In the genomic region with DNA sequence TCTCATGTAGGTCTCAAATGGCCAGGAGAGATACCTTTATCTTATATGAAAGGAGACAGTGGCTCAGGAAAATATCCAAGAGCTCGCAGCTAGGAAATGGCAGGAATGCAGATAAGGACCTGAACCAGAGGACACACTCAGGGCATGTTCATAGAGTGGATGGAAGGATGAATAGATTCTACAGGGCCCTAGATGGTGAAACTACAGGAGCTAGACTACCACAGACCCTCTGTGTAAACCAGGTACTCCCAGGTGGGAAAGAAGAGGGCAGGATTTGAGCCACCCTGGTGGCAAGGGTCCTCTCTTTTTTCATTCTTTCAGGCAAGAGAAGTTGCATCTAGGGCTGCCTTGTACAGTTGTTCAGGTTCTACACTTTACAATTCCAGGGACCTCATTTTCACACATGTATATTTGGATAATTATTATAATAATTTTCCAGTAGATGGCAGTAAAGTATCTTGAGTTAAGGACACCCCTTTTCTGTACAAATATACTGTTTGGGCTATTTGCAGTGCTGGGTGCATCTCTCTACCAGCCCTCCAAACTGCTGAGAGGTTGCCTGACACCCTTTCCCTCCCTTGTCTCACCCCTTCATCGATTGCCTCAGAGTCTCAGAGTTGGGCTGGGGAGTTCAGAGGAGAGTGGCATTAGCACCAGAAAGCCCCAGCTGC, we compare ENCODE assay signal across 10 cellular contexts. TPM values are rescaled to one million over a fixed set of nuclear protein-coding genes. Genes with fewer than 3 reads are reported as not detected.
A peak's percentile ranks its signal among the peaks of the same experiment; 100 is the strongest.
DNase-seq lines count a peak whose midpoint lies in the region; ATAC-seq, FAIRE-seq and TF ChIP-seq lines count a peak whose summit lies in the region.
"Had no signal": no experiment of that assay in that cellular context is flagged by ENCODE, and none has a peak within 500 bp of the region (broad histone marks: within the 10 kb centered on the region; RNA-seq: fewer than 3 reads in every experiment).

No MANE protein-coding gene starts in this region.

- CTCF ChIA-PET in GM12878 (lab: Yijun Ruan, JAX): interaction anchor here (0.5 to 7.7 kb wide), 42 partner anchors 8 to 712 kb away, joined by 3 to 159 read pairs (median 4); partner anchors contain the start of gene ZDHHC22

- 0% methylated on average over 2 of the region's 2 CpGs for WGBS in GM12878 (ENCODE audit: insufficient coverage, insufficient replicate concordance, low lambda C conversion rate, missing lambda C conversion rate)

- H3K27me3 ChIP-seq in GM12878 (replicated peaks in 1 of 2; ENCODE audit: control insufficient read depth in 2 of 2, insufficient read depth in 2 of 2, low read length in 1 of 2): peaks cover 0 to 2% of the 10 kb centered on the region in 2 experiments; a peak in 2 of 4 replicates
- H3K27me3 ChIP-seq: SJCRH30 had no signal

- in situ Hi-C loops in GM12878 (cut with MboI): loop anchor here (5.0 kb wide), 1 partner anchor 165 kb away; no protein-coding TSS in a partner anchor

- H2AFZ ChIP-seq in GM12878 (ENCODE audit: control insufficient read depth, low read depth, low read length): no peak overlapping the region

- intact Hi-C loops in GM12878 (cut with micrococcal nuclease; ENCODE audit: unreplicated experiment) (loop anchor here (2.0 to 10.0 kb wide), 5 partner anchors 60 to 393 kb away; partner anchors contain the start of genes AHSA1 and VIPAS39), posterior vena cava (cut with DNase I) (loop anchor here (5.0 to 10.0 kb wide), 2 partner anchors 163 to 165 kb away; no protein-coding TSS in a partner anchor)

- DNase-seq in SKM-1 (lab: John Stamatoyannopoulos, UW; ENCODE audit: unreplicated experiment): peak; percentile 4
- no peak for DNase-seq in SKM-1 treated with dmso at 0.1 percent for 144 hours (lab: John Stamatoyannopoulos, UW; ENCODE audit: unreplicated experiment)
- peak; percentile 73 for DNase-seq in NCI-H2171 (lab: John Stamatoyannopoulos, UW)
- no peak for DNase-seq in GM12878 (ENCODE audit: low read depth, low spot score)
- peak; percentile 17 for DNase-seq in midbrain (lab: John Stamatoyannopoulos, UW)
- no peak for DNase-seq in posterior vena cava (ENCODE audit: low spot score)
- no peak for DNase-seq in mucosa of gallbladder (ENCODE audit: low spot score)

- no peak for FAIRE-seq in GM12878 (lab: Jason Lieb, UNC)

- H3K4me1 ChIP-seq in GM12878 (ENCODE audit: control insufficient read depth, insufficient read depth, low read length): no peaks in the 10 kb centered on the region

- RAD21 ChIA-PET in GM12878 (lab: Charles Lee; ENCODE audit: unreplicated experiment): interaction anchor here (0.6 to 3.4 kb wide), 17 partner anchors 26 to 402 kb away, joined by 3 to 48 read pairs (median 4); no protein-coding TSS in a partner anchor

- H3K79me2 ChIP-seq in GM12878 (ENCODE audit: control insufficient read depth, insufficient read depth, low read length): no peaks in the 10 kb centered on the region

- ATAC-seq in GM12878: peak; percentile 91
- no peak for ATAC-seq in GM18505 (IDR thresholded peaks at IDR 0.05; ENCODE audit: unreplicated experiment)

- H3K4me2 ChIP-seq in GM12878 (ENCODE audit: control insufficient read depth, insufficient read depth): no peak overlapping the region
- H3K4me2 ChIP-seq: BLaER1 treated with 17β-estradiol and CSF1 and Interleukin-3, amounts not matched to agents 10 nM and 100 nM had no signal

- TF ChIP-seq POLR2A in GM12878 (IDR thresholded peaks at IDR 0.05; ENCODE audit: low read depth, low read length) (no peak), GM18505 (IDR thresholded peaks at IDR 0.05; ENCODE audit: borderline replicate concordance, extremely low read depth, insufficient read depth, insufficient read length) (no peak)

- SMC1A ChIA-PET in GM12878 (lab: Charles Lee; ENCODE audit: uncharacterized antibody, unreplicated experiment): interaction anchor here (0.6 to 5.3 kb wide), 15 partner anchors 15 to 390 kb away, joined by 3 to 45 read pairs (median 4); no protein-coding TSS in a partner anchor

- H3K27ac ChIP-seq in GM12878 (ENCODE audit: control insufficient read depth, insufficient read depth): no peak overlapping the region
- H3K27ac ChIP-seq: BLaER1 treated with 17β-estradiol and CSF1 and Interleukin-3, amounts not matched to agents 10 nM and 100 nM; SJCRH30 had no signal

- no TSS peak for BruUV-seq in GM12878 (replicated peaks; lab: Mats Ljungman, UMichigan)

- H3K4me3 ChIP-seq in GM12878: no peak overlapping the region
- H3K4me3 ChIP-seq: BLaER1 treated with 17β-estradiol and CSF1 and Interleukin-3, amounts not matched to agents 10 nM and 100 nM; SJCRH30 had no signal

- no peaks in the 10 kb centered on the region for H4K20me1 ChIP-seq in GM12878 (ENCODE audit: control insufficient read depth, insufficient read depth)
- H4K20me1 ChIP-seq: BLaER1 treated with 17β-estradiol and CSF1 and Interleukin-3, amounts not matched to agents 10 nM and 100 nM had no signal

- peak; percentile 58 for TF ChIP-seq RAD21 in GM12878 (IDR thresholded peaks at IDR 0.05; ENCODE audit: insufficient read depth, low read depth, low read length)

- H3K9me3 ChIP-seq in GM12878 (replicated peaks; ENCODE audit: control insufficient read depth, insufficient read depth, low read length): no peaks in the 10 kb centered on the region
- H3K9me3 ChIP-seq: BLaER1 treated with 17β-estradiol and CSF1 and Interleukin-3, amounts not matched to agents 10 nM and 100 nM; SJCRH30 had no signal

- POLR2A ChIA-PET in GM12878 (lab: Charles Lee): no interaction called here

- no peak overlapping the region for H3K9ac ChIP-seq in GM12878 (ENCODE audit: control insufficient read depth, insufficient read depth, low read length)
- H3K9ac ChIP-seq: BLaER1 treated with 17β-estradiol and CSF1 and Interleukin-3, amounts not matched to agents 10 nM and 100 nM had no signal

- peak in 2 of 3 experiments; percentile 7 to 41; a peak in 3 of 6 replicates for TF ChIP-seq CTCF in GM12878 (IDR thresholded peaks at IDR 0.05 in 2 of 3, conservative IDR thresholded peaks at IDR 0.05 in 1 of 3; ENCODE audit: control insufficient read depth in 2 of 3, extremely low read depth in 1 of 3, insufficient read depth in 1 of 3, low read depth in 3 of 3, low read length in 3 of 3)

- no peaks in the 10 kb centered on the region for H3K36me3 ChIP-seq in GM12878 (ENCODE audit: control insufficient read depth in 2 of 2, insufficient read depth in 2 of 2, low read length in 1 of 2)
- H3K36me3 ChIP-seq: BLaER1 treated with 17β-estradiol and CSF1 and Interleukin-3, amounts not matched to agents 10 nM and 100 nM; SJCRH30 had no signal

- TF ChIP-seq EP300 in GM12878 (IDR thresholded peaks at IDR 0.05; ENCODE audit: borderline replicate concordance in 1 of 2, control insufficient read depth in 1 of 2, low read depth in 2 of 2, low read length in 2 of 2): no peak

RNA-seq across cellular contexts. Expression of gene ZDHHC22, which starts 10.5 kb away (rescaled TPM):
- not detected in 2 replicates for total RNA-seq in GM12878 (2013; cell fraction: nucleolus; rRNA removed)
- not detected in 2 replicates for total RNA-seq in GM12878 (2014; rRNA removed)
- total RNA-seq in GM12878 (2014; rRNA removed; fragmentation: Illumina TruSeq; extraction: Trizol): not detected in 2 replicates
- total RNA-seq in GM12878 (2021): not detected in 2 replicates
- polyA plus RNA-seq in GM12878 (2011; ENCODE audit: low read depth): not detected
- not detected in 2 replicates for polyA plus RNA-seq in GM12878 (2011; rRNA removed)
- polyA plus RNA-seq in GM12878 (2011; cell fraction: cytosol; rRNA removed): 0.02 and 0.03 TPM in 2 replicates
- polyA plus RNA-seq in GM12878 (2011; cell fraction: nucleus; rRNA removed): 0.03 and 0.04 TPM in 2 replicates
- polyA plus RNA-seq in GM12878 (2012): not detected in 2 replicates
- not detected in 2 replicates for polyA plus RNA-seq in GM12878 (2014; fragmentation: Illumina TruSeq; extraction: Trizol)
- polyA plus RNA-seq in GM12878 (2014; fragmentation: Nextera tagmentation; extraction: Ambion mirVana): not detected
- polyA plus RNA-seq in GM12878 (2014; rRNA removed): not detected in 2 replicates
- under 1 TPM in 1 of 2 experiments, not detected in 1; 0.06 TPM for polyA plus RNA-seq in GM12878 (2016; fragmentation: Nextera tagmentation; extraction: Ambion mirVana)
- polyA minus RNA-seq in GM12878 (2011; rRNA and poly(A)+ RNA removed): 0.10 TPM in 1 of 2 replicates, not detected in the other
- not detected in 2 replicates for polyA minus RNA-seq in GM12878 (2011; cell fraction: cytosol; rRNA and poly(A)+ RNA removed)
- polyA minus RNA-seq in GM12878 (2011; cell fraction: nucleus; rRNA and poly(A)+ RNA removed): not detected in 2 replicates
- total RNA-seq in posterior vena cava: not detected
- 0.09 TPM for total RNA-seq in mucosa of gallbladder

RNA-seq across cellular contexts. Expression of gene TMEM63C, which starts 29.5 kb away (rescaled TPM):
- 12.5 and 15.2 TPM in 2 replicates for total RNA-seq in GM12878 (2013; cell fraction: nucleolus; rRNA removed)
- total RNA-seq in GM12878 (2014; rRNA removed) (0.06 and 0.38 TPM in 2 replicates), GM12878 (2014; rRNA removed; fragmentation: Illumina TruSeq; extraction: Trizol) (0.09 and 0.60 TPM in 2 replicates), GM12878 (2021) (0.74 and 1.3 TPM in 2 replicates), posterior vena cava (not detected), mucosa of gallbladder (1.4 TPM)
- 0.13 TPM for polyA plus RNA-seq in GM12878 (2011; ENCODE audit: low read depth)
- polyA plus RNA-seq in GM12878 (2011; rRNA removed) (0.68 and 1.2 TPM in 2 replicates), GM12878 (2014; fragmentation: Illumina TruSeq; extraction: Trizol) (0.16 and 0.41 TPM in 2 replicates), GM12878 (2014; fragmentation: Nextera tagmentation; extraction: Ambion mirVana) (not detected), GM12878 (2014; rRNA removed) (0.34 and 0.37 TPM in 2 replicates), GM12878 (2016; fragmentation: Nextera tagmentation; extraction: Ambion mirVana) (not detected)
- polyA plus RNA-seq in GM12878 (2011; cell fraction: cytosol; rRNA removed): 2.1 and 2.3 TPM in 2 replicates
- 5.7 and 7.8 TPM in 2 replicates for polyA plus RNA-seq in GM12878 (2011; cell fraction: nucleus; rRNA removed)
- polyA plus RNA-seq in GM12878 (2012): 0.24 and 0.38 TPM in 2 replicates
- polyA minus RNA-seq in GM12878 (2011; rRNA and poly(A)+ RNA removed): 1.2 and 2.6 TPM in 2 replicates
- 0.27 TPM in 1 of 2 replicates, not detected in the other for polyA minus RNA-seq in GM12878 (2011; cell fraction: cytosol; rRNA and poly(A)+ RNA removed)
- 2.1 and 3.5 TPM in 2 replicates for polyA minus RNA-seq in GM12878 (2011; cell fraction: nucleus; rRNA and poly(A)+ RNA removed)

RNA-seq across cellular contexts. Expression of gene CIPC, which starts 54.0 kb away (rescaled TPM):
- total RNA-seq in GM12878 (2013; cell fraction: nucleolus; rRNA removed): 57.9 and 60.2 TPM in 2 replicates
- 19.8 and 24.7 TPM in 2 replicates for total RNA-seq in GM12878 (2014; rRNA removed)
- 16.3 and 17.2 TPM in 2 replicates for total RNA-seq in GM12878 (2014; rRNA removed; fragmentation: Illumina TruSeq; extraction: Trizol)
- 17.7 and 20.3 TPM in 2 replicates for total RNA-seq in GM12878 (2021)
- 6.8 TPM for polyA plus RNA-seq in GM12878 (2011; ENCODE audit: low read depth)
- 29.5 and 35.3 TPM in 2 replicates for polyA plus RNA-seq in GM12878 (2011; rRNA removed)
- 23.3 and 24.7 TPM in 2 replicates for polyA plus RNA-seq in GM12878 (2011; cell fraction: cytosol; rRNA removed)
- 18.1 and 20.6 TPM in 2 replicates for polyA plus RNA-seq in GM12878 (2011; cell fraction: nucleus; rRNA removed)
- 6.9 and 9.0 TPM in 2 replicates for polyA plus RNA-seq in GM12878 (2012)
- 17.0 and 20.8 TPM in 2 replicates for polyA plus RNA-seq in GM12878 (2014; fragmentation: Illumina TruSeq; extraction: Trizol)
- 1 to 10 TPM; 5.6 to 6.6 TPM for polyA plus RNA-seq in GM12878 (2014; fragmentation: Nextera tagmentation; extraction: Ambion mirVana)
- 14.5 and 16.8 TPM in 2 replicates for polyA plus RNA-seq in GM12878 (2014; rRNA removed)
- 10 to 100 TPM; 11.9 to 14.4 TPM for polyA plus RNA-seq in GM12878 (2016; fragmentation: Nextera tagmentation; extraction: Ambion mirVana)
- polyA minus RNA-seq in GM12878 (2011; rRNA and poly(A)+ RNA removed): 27.8 and 31.7 TPM in 2 replicates
- polyA minus RNA-seq in GM12878 (2011; cell fraction: cytosol; rRNA and poly(A)+ RNA removed): 10.4 and 11.5 TPM in 2 replicates
- polyA minus RNA-seq in GM12878 (2011; cell fraction: nucleus; rRNA and poly(A)+ RNA removed): 8.9 and 10.4 TPM in 2 replicates
- total RNA-seq in posterior vena cava: 10 to 100 TPM; 28.8 to 32.4 TPM
- 31.2 TPM for total RNA-seq in mucosa of gallbladder

Comparison
In these comparisons a context has a peak if more than half of its experiments do, and no peak if none do; other contexts are left out.
1. DNase-seq: peak in SKM-1 (single experiment), NCI-H2171 (single experiment) and midbrain (single experiment); none in SKM-1 treated with dmso at 0.1 percent for 144 hours (single experiment), GM12878 (single experiment), posterior vena cava (single experiment) and mucosa of gallbladder (single experiment).